In genomic region chr11:65429069-65429681, GRCh38 we compare ENCODE assay signal across 8 cellular contexts. TPM values are rescaled to one million over a fixed set of nuclear protein-coding genes. Genes with fewer than 3 reads are reported as not detected.
DNase-seq lines count a peak whose midpoint lies in the region; ATAC-seq and TF ChIP-seq lines count a peak whose summit lies in the region.

No MANE protein-coding gene starts in this region.

- H3K36me3 Mint-ChIP-seq in MCF 10A (ENCODE audit: insufficient read depth, unreplicated experiment) = peaks cover 100% of the 10 kb centered on the region
- H3K36me3 Mint-ChIP-seq in memory B cell = peaks cover 12% of the 10 kb centered on the region

- H3K4me1 Mint-ChIP-seq in MCF 10A (ENCODE audit: insufficient read depth, unreplicated experiment) = peaks cover 44% of the 10 kb centered on the region
- peaks cover 73% of the 10 kb centered on the region for H3K4me1 Mint-ChIP-seq in memory B cell

- DNase-seq in OCI-M1 (lab: John Stamatoyannopoulos, UW) = peak; percentile 70
- peak; percentile 77 for DNase-seq in MCF 10A (ENCODE audit: unreplicated experiment)
- DNase-seq in memory B cell (ENCODE audit: low spot score in 2 of 2) = no peak
- no peak for DNase-seq in stimulated activated CD4-positive, alpha-beta T cell treated with anti-CD3 and anti-CD28 coated beads, Interleukin-12 subunit alpha, Interleukin-12 subunit beta, amount 100 ng/mL, for 4 hours
- DNase-seq in posterior vena cava (ENCODE audit: low spot score) = no peak

- CTCF ChIA-PET in MCF 10A (lab: Yijun Ruan, JAX) = interaction anchor here (0.6 kb wide), 1 partner anchor 456 kb away, joined by 4 read pairs; no protein-coding TSS in a partner anchor

- ATAC-seq in memory B cell (ENCODE audit: low read depth) = no peak
- no peak for ATAC-seq in GM21390 (IDR thresholded peaks at IDR 0.05; ENCODE audit: unreplicated experiment)
- ATAC-seq in GM19035 (IDR thresholded peaks at IDR 0.05; ENCODE audit: unreplicated experiment) = no peak

- no TSS peak for BruUV-seq in MCF 10A (replicated peaks; lab: Mats Ljungman, UMichigan)

- no peaks in the 10 kb centered on the region for H3K27me3 Mint-ChIP-seq in MCF 10A (ENCODE audit: insufficient read depth, unreplicated experiment)
- H3K27me3 Mint-ChIP-seq in memory B cell = no peaks in the 10 kb centered on the region

- H3K27ac Mint-ChIP-seq in MCF 10A (ENCODE audit: low read depth, unreplicated experiment) (peak overlapping the region; percentile 62), memory B cell (peak overlapping the region; percentile 98)

- peak overlapping the region; percentile 58 for H3K4me3 ChIP-seq in GM08714 (ENCODE audit: low read length)

- TF ChIP-seq CTCF in MCF 10A (IDR thresholded peaks at IDR 0.05; ENCODE audit: unreplicated experiment) = no peak

- H3K4me3 Mint-ChIP-seq in MCF 10A (ENCODE audit: unreplicated experiment) (peak overlapping the region; percentile 98), memory B cell (peak overlapping the region; percentile 82)

- intact Hi-C loops in MCF 10A (cut with micrococcal nuclease) (no loop called here), posterior vena cava (cut with DNase I) (loop anchor here in 1 of 2 donors (5.0 kb wide), 1 partner anchor 78 kb away; no protein-coding TSS in a partner anchor)

- H3K9me3 Mint-ChIP-seq in MCF 10A (ENCODE audit: unreplicated experiment) (no peaks in the 10 kb centered on the region), memory B cell (no peaks in the 10 kb centered on the region)

- POLR2A ChIA-PET in MCF 10A (lab: Yijun Ruan, JAX) = interaction anchor here (1.0 to 21.4 kb wide), 8 partner anchors 7 to 186 kb away, joined by 3 to 2994 read pairs (median 127); partner anchors contain the start of genes MALAT1, NEAT1, PCNX3 and SLC25A45

RNA-seq across cellular contexts. Expression of gene NEAT1, which starts 6.6 kb away (rescaled TPM):
- 1,026 and 1,292 TPM in 2 replicates for total RNA-seq in MCF 10A (2022)
- 1,000 to 10,000 TPM in 1 of 2 donors, 100 to 1,000 TPM in 1; 742 to 1,004 TPM for total RNA-seq in posterior vena cava

RNA-seq across cellular contexts. Expression of gene FRMD8, which starts 42.7 kb away (rescaled TPM):
- total RNA-seq in MCF 10A (2022) (18.9 and 21.7 TPM in 2 replicates), posterior vena cava (10 to 100 TPM; 19.0 to 20.7 TPM)

RNA-seq across cellular contexts. Expression of gene SLC25A45, which starts 46.7 kb away (rescaled TPM):
- total RNA-seq in MCF 10A (2022) (3.9 and 4.9 TPM in 2 replicates), posterior vena cava (1 to 10 TPM; 6.1 to 9.6 TPM)

Comparison
In these comparisons a context has a peak if more than half of its experiments do, and no peak if none do; other contexts are left out.
1. DNase-seq: peak in OCI-M1 (single experiment) and MCF 10A (single experiment); none in memory B cell (0 of 2), stimulated activated CD4-positive, alpha-beta T cell treated with anti-CD3 and anti-CD28 coated beads, Interleukin-12 subunit alpha, Interleukin-12 subunit beta, amount 100 ng/mL, for 4 hours (single experiment) and posterior vena cava (single experiment).